Comparison of ENCODE assay signal across 9 cellular contexts in the genomic region with DNA sequence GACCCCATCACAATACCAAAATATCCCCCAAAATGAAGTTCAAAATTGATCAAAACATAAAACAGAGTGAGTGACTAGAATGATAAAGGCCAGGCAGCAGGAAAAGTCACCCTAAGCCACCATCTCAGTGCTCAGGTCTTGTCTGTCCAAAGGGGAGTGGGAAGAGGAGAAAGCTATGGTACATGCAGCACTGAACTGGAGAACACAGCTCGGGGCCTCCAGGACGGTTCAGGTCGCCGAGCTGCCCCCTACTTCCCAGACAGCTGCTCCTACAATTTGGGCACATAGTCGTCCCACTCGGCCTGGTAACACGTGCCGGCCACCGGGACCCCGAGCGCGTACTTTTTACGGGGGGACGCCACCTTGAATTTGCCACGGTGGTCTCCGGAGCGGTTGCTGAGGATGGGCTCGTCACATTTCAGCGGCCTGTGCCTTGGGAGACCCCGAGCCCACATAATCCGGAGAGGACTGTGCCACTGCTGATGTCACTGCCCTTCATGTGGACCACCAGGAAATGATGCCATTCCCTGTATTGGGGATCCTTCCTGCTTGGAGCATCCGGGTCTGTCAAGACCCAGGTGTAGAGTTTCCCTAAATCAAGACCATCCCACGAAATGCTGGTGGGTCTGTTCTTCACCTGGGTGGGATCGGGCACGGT. TPM values are rescaled to one million over a fixed set of nuclear protein-coding genes. Genes with fewer than 3 reads are reported as not detected.
DNase-seq lines count a peak whose midpoint lies in the region; ATAC-seq and TF ChIP-seq lines count a peak whose summit lies in the region.
"Had no signal": no experiment of that assay in that cellular context is flagged by ENCODE, and none has a peak within 500 bp of the region (broad histone marks: within the 10 kb centered on the region; RNA-seq: fewer than 3 reads in every experiment).

No MANE protein-coding gene starts in this region.

- peak overlapping the region in 9 of 11 experiments; percentile 15 to 61 (median 54); a peak in 16 of 22 replicates for H3K9ac ChIP-seq in BLaER1 treated with 17β-estradiol and CSF1 and Interleukin-3, amounts not matched to agents 10 nM and 100 nM

- H3K4me3 ChIP-seq in BLaER1 treated with 17β-estradiol and CSF1 and Interleukin-3, amounts not matched to agents 10 nM and 100 nM: peak overlapping the region; percentile 28 to 65 (median 44); a peak in 17 of 20 replicates
- peak overlapping the region; percentile 57 for H3K4me3 ChIP-seq in coronary artery

- peak overlapping the region; percentile 65 to 85 (median 71) for H3K4me2 ChIP-seq in BLaER1 treated with 17β-estradiol and CSF1 and Interleukin-3, amounts not matched to agents 10 nM and 100 nM

- H3K4me3 Mint-ChIP-seq in naive thymus-derived CD8-positive, alpha-beta T cell: peak overlapping the region; percentile 50 to 88 (median 73)

- H3K27me3 Mint-ChIP-seq in naive thymus-derived CD8-positive, alpha-beta T cell: peaks cover 0 to 4% (median 0%) of the 10 kb centered on the region in 5 donors
- H3K27me3 Mint-ChIP-seq: type B pancreatic cell had no signal

- H3K9me3 ChIP-seq in BLaER1 treated with 17β-estradiol and CSF1 and Interleukin-3, amounts not matched to agents 10 nM and 100 nM (replicated peaks in 1 of 11): peaks cover 0 to 7% (median 0%) of the 10 kb centered on the region in 11 experiments; a peak in 4 of 22 replicates

- H3K27ac ChIP-seq in BLaER1 treated with 17β-estradiol and CSF1 and Interleukin-3, amounts not matched to agents 10 nM and 100 nM: peak overlapping the region in 1 of 11 experiments; percentile 17; a peak in 1 of 22 replicates
- H3K27ac ChIP-seq in coronary artery: no peak overlapping the region

- DNase-seq in coronary artery (ENCODE audit: low spot score) (no peak), GOT3 (lab: John Stamatoyannopoulos, UW) (no peak), cerebellar nuclear complex (lab: John Stamatoyannopoulos, UW) (no peak)
- no peak for DNase-seq in naive thymus-derived CD8-positive, alpha-beta T cell

- H3K9me3 Mint-ChIP-seq in naive thymus-derived CD8-positive, alpha-beta T cell: no peaks in the 10 kb centered on the region
- H3K9me3 Mint-ChIP-seq: type B pancreatic cell had no signal

- ATAC-seq in HG03565 (IDR thresholded peaks at IDR 0.05; ENCODE audit: unreplicated experiment) (peak; percentile 8), GM21723 (IDR thresholded peaks at IDR 0.05; ENCODE audit: unreplicated experiment) (no peak), GM19452 (IDR thresholded peaks at IDR 0.05; ENCODE audit: unreplicated experiment) (no peak)
- no peak for ATAC-seq in naive thymus-derived CD8-positive, alpha-beta T cell

- H3K36me3 ChIP-seq in BLaER1 treated with 17β-estradiol and CSF1 and Interleukin-3, amounts not matched to agents 10 nM and 100 nM: no peaks in the 10 kb centered on the region

- peaks cover 5 to 16% (median 9%) of the 10 kb centered on the region in 10 experiments; a peak in 12 of 20 replicates for H3K4me1 ChIP-seq in BLaER1 treated with 17β-estradiol and CSF1 and Interleukin-3, amounts not matched to agents 10 nM and 100 nM

- H4K20me1 ChIP-seq in BLaER1 treated with 17β-estradiol and CSF1 and Interleukin-3, amounts not matched to agents 10 nM and 100 nM: no peaks in the 10 kb centered on the region

- peak overlapping the region in 1 of 10 donors; percentile 34 for H3K27ac Mint-ChIP-seq in naive thymus-derived CD8-positive, alpha-beta T cell
- H3K27ac Mint-ChIP-seq: type B pancreatic cell had no signal

- H3K36me3 Mint-ChIP-seq in naive thymus-derived CD8-positive, alpha-beta T cell: no peaks in the 10 kb centered on the region
- H3K36me3 Mint-ChIP-seq: type B pancreatic cell had no signal

- no peaks in the 10 kb centered on the region for H3K27me3 ChIP-seq in BLaER1 treated with 17β-estradiol and CSF1 and Interleukin-3, amounts not matched to agents 10 nM and 100 nM

- POLR2A ChIA-PET in naive thymus-derived CD8-positive, alpha-beta T cell (lab: Charles Lee): no interaction called here

- peaks cover 0 to 8% (median 3%) of the 10 kb centered on the region in 4 donors for H3K4me1 Mint-ChIP-seq in naive thymus-derived CD8-positive, alpha-beta T cell

- no peak for TF ChIP-seq CTCF in coronary artery (IDR thresholded peaks at IDR 0.05)

RNA-seq across cellular contexts. Expression of gene AK7, which starts 31.6 kb away (rescaled TPM):
- total RNA-seq in naive thymus-derived CD8-positive, alpha-beta T cell: under 1 TPM in 1 of 2 experiments, not detected in 1; 0.21 TPM
- under 1 TPM in 1 of 3 donors, not detected in 2; 0.75 TPM for polyA plus RNA-seq in naive thymus-derived CD8-positive, alpha-beta T cell
